ENCODE assay signal across 14 cellular contexts in genomic region chr18:54949588-54949987, GRCh38. TPM values are rescaled to one million over a fixed set of nuclear protein-coding genes. Genes with fewer than 3 reads are reported as not detected.
"Had no signal": no experiment of that assay in that cellular context is flagged by ENCODE, and none has a peak within 500 bp of the region (broad histone marks: within the 10 kb centered on the region; RNA-seq: fewer than 3 reads in every experiment).

No MANE protein-coding gene starts in this region.

- H3K4me1 ChIP-seq: foreskin keratinocyte, uterus had no signal

- H3K9me3 ChIP-seq: uterus had no signal

- H3K9me3 Mint-ChIP-seq: naive thymus-derived CD4-positive, alpha-beta T cell; nephron progenitor cell had no signal

- H3K27ac ChIP-seq: foreskin keratinocyte, uterus had no signal

- H3K4me3 ChIP-seq: hepatocyte, uterus had no signal

- H3K4me1 Mint-ChIP-seq: nephron progenitor cell had no signal

- H3K4me3 Mint-ChIP-seq: naive thymus-derived CD4-positive, alpha-beta T cell; nephron progenitor cell had no signal

- FAIRE-seq: colon, kidney, small intestine had no signal

- H3K36me3 ChIP-seq: uterus had no signal

- H3K27me3 ChIP-seq: foreskin keratinocyte, hepatocyte, uterus had no signal

- DNase-seq: dermis blood vessel endothelial cell; foreskin keratinocyte; kidney; left cardiac atrium; nephron progenitor cell; posterior cingulate gyrus; right cardiac atrium; stimulated activated CD4-positive, alpha-beta T cell treated with anti-CD3 and anti-CD28 coated beads, Interleukin-12 subunit alpha, Interleukin-12 subunit beta, amount 100 ng/mL, for 4 hours; uterus had no signal

- H3K27ac Mint-ChIP-seq: naive thymus-derived CD4-positive, alpha-beta T cell; nephron progenitor cell had no signal

- H3K36me3 Mint-ChIP-seq: naive thymus-derived CD4-positive, alpha-beta T cell had no signal

- ATAC-seq: foreskin keratinocyte, left cardiac atrium, right cardiac atrium had no signal

RNA-seq across cellular contexts. Expression of gene CCDC68, which starts 9.7 kb away (rescaled TPM):
- total RNA-seq: mononuclear cell; naive thymus-derived CD4-positive, alpha-beta T cell had no signal
